In the genomic region with DNA sequence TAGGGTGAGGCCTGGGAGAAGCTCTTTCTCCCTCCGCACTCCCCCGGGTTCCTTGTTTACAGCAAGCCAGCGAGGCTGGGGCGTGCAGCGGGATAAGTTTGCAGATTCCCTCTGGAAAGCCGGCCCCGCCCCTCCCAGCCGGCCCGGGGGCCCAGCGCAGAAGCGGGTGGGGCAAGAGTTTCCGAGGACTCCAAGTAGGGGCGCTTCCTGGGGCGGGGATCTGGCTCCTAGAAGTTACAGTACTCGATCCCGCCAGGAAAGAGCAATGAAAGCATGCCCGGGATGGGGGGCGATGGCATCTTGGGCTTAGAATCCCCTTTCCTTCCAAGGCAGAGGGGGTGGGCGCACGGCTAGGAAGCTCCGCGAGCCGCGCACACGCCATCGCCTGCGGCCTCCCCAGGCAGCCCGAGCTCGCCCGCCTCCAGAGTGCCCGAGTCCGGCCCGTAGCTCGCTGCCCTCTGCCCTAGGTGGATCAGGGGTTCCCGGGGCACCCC, we compare ENCODE assay signal across 8 cellular contexts. TPM values are rescaled to one million over a fixed set of nuclear protein-coding genes. Genes with fewer than 3 reads are reported as not detected.
DNase-seq lines count a peak whose midpoint lies in the region; ATAC-seq and TF ChIP-seq lines count a peak whose summit lies in the region.

No MANE protein-coding gene starts in this region.

- peak; percentile 12 for ATAC-seq in activated CD4-positive, alpha-beta T cell treated with anti-CD3 and anti-CD28 coated beads for 36 hours
- ATAC-seq in Right ventricle myocardium superior (ENCODE audit: poor library complexity), result peak; percentile 53
- no peak for ATAC-seq in HG03469 (IDR thresholded peaks at IDR 0.05; ENCODE audit: unreplicated experiment)

- H3K4me1 Mint-ChIP-seq in activated CD4-positive, alpha-beta T cell treated with anti-CD3 and anti-CD28 coated beads for 36 hours, result peaks cover 4% of the 10 kb centered on the region
- peaks cover 7% of the 10 kb centered on the region for H3K4me1 Mint-ChIP-seq in activated T-helper 2 cell treated with anti-CD3 and anti-CD28 coated beads, Interferon-gamma antibody, Interleukin-2, Interleukin-4, amounts not matched to agents 10 μg/mL and 5 μg/mL and 100 μg/mL, durations not matched to agents 14 hours and 24 hours and 36 hours (ENCODE audit: low read depth)
- H3K4me1 Mint-ChIP-seq in osteocyte (ENCODE audit: unreplicated experiment), result peaks cover 33% of the 10 kb centered on the region

- POLR2A ChIA-PET in activated CD4-positive, alpha-beta T cell treated with anti-CD3 and anti-CD28 coated beads for 36 hours (lab: Charles Lee), result interaction anchor here (0.6 kb wide), 1 partner anchor 42 kb away, joined by 3 read pairs; no protein-coding TSS in a partner anchor

- no peak overlapping the region for H3K27ac Mint-ChIP-seq in activated CD4-positive, alpha-beta T cell treated with anti-CD3 and anti-CD28 coated beads for 36 hours
- H3K27ac Mint-ChIP-seq in activated T-helper 2 cell treated with anti-CD3 and anti-CD28 coated beads, Interferon-gamma antibody, Interleukin-2, Interleukin-4, amounts not matched to agents 10 μg/mL and 5 μg/mL and 100 μg/mL, durations not matched to agents 14 hours and 24 hours and 36 hours, result peak overlapping the region; percentile 52
- peak overlapping the region; percentile 69 for H3K27ac Mint-ChIP-seq in osteocyte (ENCODE audit: unreplicated experiment)

- CTCF ChIA-PET in activated CD4-positive, alpha-beta T cell treated with anti-CD3 and anti-CD28 coated beads for 36 hours (lab: Charles Lee), result interaction anchor here (0.6 to 4.0 kb wide), 10 partner anchors 9 to 418 kb away, joined by 3 to 27 read pairs (median 3); no protein-coding TSS in a partner anchor

- H3K4me3 Mint-ChIP-seq in activated CD4-positive, alpha-beta T cell treated with anti-CD3 and anti-CD28 coated beads for 36 hours, result peak overlapping the region; percentile 78
- peak overlapping the region; percentile 86 for H3K4me3 Mint-ChIP-seq in activated T-helper 2 cell treated with anti-CD3 and anti-CD28 coated beads, Interferon-gamma antibody, Interleukin-2, Interleukin-4, amounts not matched to agents 10 μg/mL and 5 μg/mL and 100 μg/mL, durations not matched to agents 14 hours and 24 hours and 36 hours (ENCODE audit: low read depth)
- peak overlapping the region; percentile 81 for H3K4me3 Mint-ChIP-seq in osteocyte (ENCODE audit: unreplicated experiment)

- TF ChIP-seq CTCF in osteocyte (IDR thresholded peaks at IDR 0.05), result no peak

- no peaks in the 10 kb centered on the region for H3K36me3 Mint-ChIP-seq in activated CD4-positive, alpha-beta T cell treated with anti-CD3 and anti-CD28 coated beads for 36 hours (ENCODE audit: low read depth)
- peaks cover 3% of the 10 kb centered on the region for H3K36me3 Mint-ChIP-seq in activated T-helper 2 cell treated with anti-CD3 and anti-CD28 coated beads, Interferon-gamma antibody, Interleukin-2, Interleukin-4, amounts not matched to agents 10 μg/mL and 5 μg/mL and 100 μg/mL, durations not matched to agents 14 hours and 24 hours and 36 hours (ENCODE audit: low read depth)
- H3K36me3 Mint-ChIP-seq in osteocyte (ENCODE audit: unreplicated experiment), result no peaks in the 10 kb centered on the region

- H3K27me3 Mint-ChIP-seq in activated CD4-positive, alpha-beta T cell treated with anti-CD3 and anti-CD28 coated beads for 36 hours, result peaks cover 13% of the 10 kb centered on the region
- no peaks in the 10 kb centered on the region for H3K27me3 Mint-ChIP-seq in activated T-helper 2 cell treated with anti-CD3 and anti-CD28 coated beads, Interferon-gamma antibody, Interleukin-2, Interleukin-4, amounts not matched to agents 10 μg/mL and 5 μg/mL and 100 μg/mL, durations not matched to agents 14 hours and 24 hours and 36 hours (ENCODE audit: low read depth)
- no peaks in the 10 kb centered on the region for H3K27me3 Mint-ChIP-seq in osteocyte (ENCODE audit: unreplicated experiment)

- no peak for DNase-seq in activated CD4-positive, alpha-beta T cell treated with anti-CD3 and anti-CD28 coated beads for 36 hours
- no peak for DNase-seq in activated CD4-positive, alpha-beta T cell treated with anti-CD3 and anti-CD28 coated beads for 48 hours
- DNase-seq in HT-29 (ENCODE audit: low spot score) (peak; percentile 37), Right ventricle myocardium superior (peak; percentile 84), osteocyte (ENCODE audit: extremely low spot score, unreplicated experiment) (no peak), cortex of kidney (lab: John Stamatoyannopoulos, UW) (no peak)
- DNase-seq in activated T-helper 2 cell treated with anti-CD3 and anti-CD28 coated beads, Interferon-gamma antibody, Interleukin-2, Interleukin-4, amounts not matched to agents 10 μg/mL and 5 μg/mL and 100 μg/mL, durations not matched to agents 14 hours and 24 hours and 36 hours (ENCODE audit: low spot score), result no peak

- no peaks in the 10 kb centered on the region for H3K9me3 Mint-ChIP-seq in activated CD4-positive, alpha-beta T cell treated with anti-CD3 and anti-CD28 coated beads for 36 hours (ENCODE audit: low read depth)
- no peaks in the 10 kb centered on the region for H3K9me3 Mint-ChIP-seq in activated T-helper 2 cell treated with anti-CD3 and anti-CD28 coated beads, Interferon-gamma antibody, Interleukin-2, Interleukin-4, amounts not matched to agents 10 μg/mL and 5 μg/mL and 100 μg/mL, durations not matched to agents 14 hours and 24 hours and 36 hours
- H3K9me3 Mint-ChIP-seq in osteocyte (ENCODE audit: unreplicated experiment), result no peaks in the 10 kb centered on the region

- intact Hi-C loops in activated CD4-positive, alpha-beta T cell treated with anti-CD3 and anti-CD28 coated beads for 36 hours (cut with DNase I, micrococcal nuclease), result loop anchor here in 1 of 2 experiments (1.0 kb wide), 1 partner anchor 180 kb away; no protein-coding TSS in a partner anchor
- intact Hi-C loops in activated T-helper 2 cell treated with anti-CD3 and anti-CD28 coated beads, Interferon-gamma antibody, Interleukin-2, Interleukin-4, amounts not matched to agents 10 μg/mL and 5 μg/mL and 100 μg/mL, durations not matched to agents 14 hours and 24 hours and 36 hours (cut with micrococcal nuclease), result no loop called here
- intact Hi-C loops in Right ventricle myocardium superior (cut with DNase I), result no loop called here

RNA-seq across cellular contexts. Expression of a gene that starts 0.4 kb away (rescaled TPM):
- total RNA-seq in activated CD4-positive, alpha-beta T cell treated with anti-CD3 and anti-CD28 coated beads for 36 hours, result 1 to 10 TPM; 1.8 to 2.1 TPM
- total RNA-seq in HT-29 (2014; rRNA removed; shearing (Covaris generic)), result 165 and 167 TPM in 2 replicates
- total RNA-seq in activated T-helper 2 cell treated with anti-CD3 and anti-CD28 coated beads, Interferon-gamma antibody, Interleukin-2, Interleukin-4, amounts not matched to agents 10 μg/mL and 5 μg/mL and 100 μg/mL, durations not matched to agents 14 hours and 24 hours and 36 hours, result 13.3 and 15.2 TPM in 2 replicates
- 63.5 TPM for total RNA-seq in Right ventricle myocardium superior
- total RNA-seq in osteocyte, result 20.5 and 21.1 TPM in 2 replicates

RNA-seq across cellular contexts. Expression of a gene that starts 0.7 kb away (rescaled TPM):
- total RNA-seq in activated CD4-positive, alpha-beta T cell treated with anti-CD3 and anti-CD28 coated beads for 36 hours, result 10 to 100 TPM; 10.6 to 11.0 TPM
- total RNA-seq in HT-29 (2014; rRNA removed; shearing (Covaris generic)), result 211 and 220 TPM in 2 replicates
- 34.9 and 36.3 TPM in 2 replicates for total RNA-seq in activated T-helper 2 cell treated with anti-CD3 and anti-CD28 coated beads, Interferon-gamma antibody, Interleukin-2, Interleukin-4, amounts not matched to agents 10 μg/mL and 5 μg/mL and 100 μg/mL, durations not matched to agents 14 hours and 24 hours and 36 hours
- total RNA-seq in Right ventricle myocardium superior (60.3 TPM), osteocyte (57.4 and 65.1 TPM in 2 replicates)

RNA-seq across cellular contexts. Expression of a gene that starts 32.7 kb away (rescaled TPM):
- 10 to 100 TPM; 32.5 to 36.8 TPM for total RNA-seq in activated CD4-positive, alpha-beta T cell treated with anti-CD3 and anti-CD28 coated beads for 36 hours
- total RNA-seq in HT-29 (2014; rRNA removed; shearing (Covaris generic)), result 5.5 and 11.1 TPM in 2 replicates
- total RNA-seq in activated T-helper 2 cell treated with anti-CD3 and anti-CD28 coated beads, Interferon-gamma antibody, Interleukin-2, Interleukin-4, amounts not matched to agents 10 μg/mL and 5 μg/mL and 100 μg/mL, durations not matched to agents 14 hours and 24 hours and 36 hours, result 70.4 and 81.9 TPM in 2 replicates
- total RNA-seq in Right ventricle myocardium superior (8.9 TPM), osteocyte (35.8 and 39.6 TPM in 2 replicates)

Comparison
In these comparisons a context has a peak if more than half of its experiments do, and no peak if none do; other contexts are left out.
1. DNase-seq: peak in HT-29 (single experiment) and Right ventricle myocardium superior (single experiment); none in activated CD4-positive, alpha-beta T cell treated with anti-CD3 and anti-CD28 coated beads for 36 hours (single experiment), activated CD4-positive, alpha-beta T cell treated with anti-CD3 and anti-CD28 coated beads for 48 hours (single experiment), activated T-helper 2 cell treated with anti-CD3 and anti-CD28 coated beads, Interferon-gamma antibody, Interleukin-2, Interleukin-4, amounts not matched to agents 10 μg/mL and 5 μg/mL and 100 μg/mL, durations not matched to agents 14 hours and 24 hours and 36 hours (single experiment), osteocyte (single experiment) and cortex of kidney (single experiment).
2. Peak in every context shown above with its lines, with median percentiles within 50 percentile points of each other: H3K4me3 Mint-ChIP-seq.